1 cellular context compared by ENCODE assay signal in genomic region chr18:40019797-40020392, GRCh38.
TF ChIP-seq lines count a peak whose summit lies in the region.

No MANE protein-coding gene starts in this region.

TF ChIP-seq in GM23338, 12 proteins besides CTCF, POLR2A, EP300 and RAD21 (continued from another document):
- 0 out of 2 replicates have a peak, but pooled peaks have one; percentile 49 for TF ChIP-seq ZNF462 (CRISPR knock-in tag; IDR thresholded peaks at IDR 0.05)
- TF ChIP-seq STAT1 (IDR thresholded peaks at IDR 0.05; ENCODE audit: unreplicated experiment), result no peak
- no peak for TF ChIP-seq JUNB (IDR thresholded peaks at IDR 0.05; ENCODE audit: unreplicated experiment)
